In the genomic region with DNA sequence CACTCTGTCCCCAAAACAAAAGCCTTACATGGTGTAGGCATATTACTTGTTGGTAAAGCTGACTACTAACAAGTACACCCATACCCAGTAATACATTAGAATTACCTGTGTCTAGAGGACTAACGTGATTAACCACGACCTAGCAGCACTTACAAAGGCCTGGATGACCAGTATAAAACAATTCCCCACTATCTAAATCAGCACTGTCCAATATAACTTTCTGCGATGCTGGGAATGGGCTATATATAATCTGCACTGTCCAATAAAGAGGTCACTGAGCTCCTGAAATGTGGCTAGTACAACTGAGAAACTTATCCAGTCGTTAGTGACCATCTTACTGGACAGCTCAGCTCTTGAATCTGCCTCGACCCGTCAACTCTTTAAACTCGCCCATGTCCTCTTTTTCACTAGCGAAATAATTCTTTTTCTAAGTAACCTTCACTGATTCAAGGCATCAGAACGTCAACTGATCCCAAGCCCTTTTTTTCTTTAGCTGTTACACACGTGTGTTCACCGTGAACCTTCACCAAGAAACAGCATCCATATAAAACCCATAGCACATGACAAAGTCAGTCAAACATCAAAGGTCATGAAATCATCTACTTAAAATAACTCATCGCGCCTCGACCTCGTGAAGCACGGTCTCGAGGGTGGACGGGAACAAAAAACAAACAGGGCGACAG, we compare ENCODE assay signal across 8 cellular contexts. TPM values are rescaled to one million over a fixed set of nuclear protein-coding genes. Genes with fewer than 3 reads are reported as not detected.
DNase-seq lines count a peak whose midpoint lies in the region; ATAC-seq and TF ChIP-seq lines count a peak whose summit lies in the region.

No MANE protein-coding gene starts in this region.

- H3K4me1 Mint-ChIP-seq in Calu3 (ENCODE audit: low read depth, unreplicated experiment): peaks cover 45% of the 10 kb centered on the region
- H3K4me1 Mint-ChIP-seq in activated CD4-positive, alpha-beta memory T cell treated with anti-CD3 and anti-CD28 coated beads for 36 hours (ENCODE audit: low read depth): peaks cover 36% of the 10 kb centered on the region

- TF ChIP-seq CTCF in Calu3 (IDR thresholded peaks at IDR 0.05; ENCODE audit: unreplicated experiment) (no peak), left ventricle myocardium inferior (IDR thresholded peaks at IDR 0.05; ENCODE audit: borderline replicate concordance) (no peak)

- peak overlapping the region; percentile 97 for H3K4me3 Mint-ChIP-seq in Calu3 (ENCODE audit: low read depth, unreplicated experiment)
- peak overlapping the region; percentile 85 for H3K4me3 Mint-ChIP-seq in activated CD4-positive, alpha-beta memory T cell treated with anti-CD3 and anti-CD28 coated beads for 36 hours

- intact Hi-C loops in Calu3 (cut with micrococcal nuclease; ENCODE audit: unreplicated experiment): no loop called here
- intact Hi-C loops in activated CD4-positive, alpha-beta memory T cell treated with anti-CD3 and anti-CD28 coated beads for 36 hours (cut with micrococcal nuclease): loop anchor here (1.0 to 5.0 kb wide), 4 partner anchors 280 to 945 kb away; a partner anchor contains a TSS
- intact Hi-C loops in left ventricle myocardium inferior (cut with micrococcal nuclease): no loop called here

- H3K36me3 Mint-ChIP-seq in Calu3 (ENCODE audit: insufficient read depth, unreplicated experiment): peaks cover 21% of the 10 kb centered on the region
- H3K36me3 Mint-ChIP-seq in activated CD4-positive, alpha-beta memory T cell treated with anti-CD3 and anti-CD28 coated beads for 36 hours: no peaks in the 10 kb centered on the region

- BruUV-seq in Calu3 (replicated peaks; lab: Mats Ljungman, UMichigan): TSS peak; percentile 93

- H3K4me2 ChIP-seq in skeletal muscle satellite cell (ENCODE audit: low read length): peak overlapping the region; percentile 79

- peak overlapping the region; percentile 85 for H3K9ac ChIP-seq in skeletal muscle satellite cell (ENCODE audit: low read depth, low read length)

- no peak for DNase-seq in Calu3
- no peak for DNase-seq in activated CD4-positive, alpha-beta memory T cell treated with anti-CD3 and anti-CD28 coated beads for 36 hours
- no peak for DNase-seq in left ventricle myocardium inferior
- DNase-seq in 8988T: no peak
- no peak for DNase-seq in mucosa of gallbladder (ENCODE audit: low spot score)

- H3K27ac Mint-ChIP-seq in Calu3 (ENCODE audit: unreplicated experiment): peak overlapping the region; percentile 94
- H3K27ac Mint-ChIP-seq in activated CD4-positive, alpha-beta memory T cell treated with anti-CD3 and anti-CD28 coated beads for 36 hours: peak overlapping the region; percentile 84

- H3K4me1 ChIP-seq in left ventricle myocardium inferior (peaks cover 57% of the 10 kb centered on the region), skeletal muscle satellite cell (ENCODE audit: control insufficient read depth, insufficient read depth, low read length) (peaks cover 24% of the 10 kb centered on the region)

- CTCF ChIA-PET in Calu3 (lab: Charles Lee): interaction anchor here (0.5 to 2.3 kb wide), 6 partner anchors 26 to 224 kb away, joined by 4 to 10 read pairs (median 6); no protein-coding TSS in a partner anchor
- CTCF ChIA-PET in activated CD4-positive, alpha-beta memory T cell treated with anti-CD3 and anti-CD28 coated beads for 36 hours (lab: Charles Lee): interaction anchor here (0.6 to 10.2 kb wide), 12 partner anchors 8 to 387 kb away, joined by 3 to 136 read pairs (median 4); no protein-coding TSS in a partner anchor

- no peaks in the 10 kb centered on the region for H3K27me3 ChIP-seq in left ventricle myocardium inferior (ENCODE audit: low read depth)
- no peaks in the 10 kb centered on the region for H3K27me3 ChIP-seq in skeletal muscle satellite cell (ENCODE audit: control insufficient read depth, insufficient read depth, low read length)

- H3K27ac ChIP-seq in left ventricle myocardium inferior (replicated peaks): peak overlapping the region; percentile 98

- H3K36me3 ChIP-seq in left ventricle myocardium inferior (no peaks in the 10 kb centered on the region), skeletal muscle satellite cell (ENCODE audit: insufficient read depth, low read length) (no peaks in the 10 kb centered on the region)

- ATAC-seq in HG02870 (IDR thresholded peaks at IDR 0.05; ENCODE audit: unreplicated experiment) (peak; percentile 1), HG02798 (IDR thresholded peaks at IDR 0.05; ENCODE audit: poor library complexity, unreplicated experiment) (no peak)

- H3K9me3 ChIP-seq in left ventricle myocardium inferior (replicated peaks) (no peaks in the 10 kb centered on the region), skeletal muscle satellite cell (replicated peaks; ENCODE audit: low read length) (no peaks in the 10 kb centered on the region)

- POLR2A ChIA-PET in activated CD4-positive, alpha-beta memory T cell treated with anti-CD3 and anti-CD28 coated beads for 36 hours (lab: Charles Lee): interaction anchor here (0.7 to 1.3 kb wide), 3 partner anchors 20 to 361 kb away, joined by 3 to 4 read pairs (median 3); no protein-coding TSS in a partner anchor

- no peaks in the 10 kb centered on the region for H3K27me3 Mint-ChIP-seq in Calu3 (ENCODE audit: unreplicated experiment)
- H3K27me3 Mint-ChIP-seq in activated CD4-positive, alpha-beta memory T cell treated with anti-CD3 and anti-CD28 coated beads for 36 hours: no peaks in the 10 kb centered on the region

- H3K4me3 ChIP-seq in left ventricle myocardium inferior (peak overlapping the region; percentile 84), skeletal muscle satellite cell (ENCODE audit: low read length) (peak overlapping the region; percentile 71)

- H3K9me3 Mint-ChIP-seq in Calu3 (ENCODE audit: low read depth, unreplicated experiment): no peaks in the 10 kb centered on the region
- H3K9me3 Mint-ChIP-seq in activated CD4-positive, alpha-beta memory T cell treated with anti-CD3 and anti-CD28 coated beads for 36 hours: no peaks in the 10 kb centered on the region

RNA-seq across cellular contexts. Expression of a gene that starts 0.9 kb away (rescaled TPM):
- 16.5 and 18.9 TPM in 2 replicates for total RNA-seq in Calu3 (2022)
- 1 to 10 TPM; 7.3 to 7.5 TPM for total RNA-seq in activated CD4-positive, alpha-beta memory T cell treated with anti-CD3 and anti-CD28 coated beads for 36 hours
- 70.3 TPM for total RNA-seq in left ventricle myocardium inferior
- 9.9 and 10.5 TPM in 2 replicates for total RNA-seq in skeletal muscle satellite cell (2012; rRNA removed)
- 31.2 TPM for total RNA-seq in mucosa of gallbladder

RNA-seq across cellular contexts. Expression of a gene that starts 44.4 kb away (rescaled TPM):
- total RNA-seq in Calu3 (2022) (not detected in 2 replicates), left ventricle myocardium inferior (not detected), mucosa of gallbladder (0.09 TPM)
- total RNA-seq in activated CD4-positive, alpha-beta memory T cell treated with anti-CD3 and anti-CD28 coated beads for 36 hours: not detected
- total RNA-seq in skeletal muscle satellite cell (2012; rRNA removed): not detected in 2 replicates
